In the genomic region with DNA sequence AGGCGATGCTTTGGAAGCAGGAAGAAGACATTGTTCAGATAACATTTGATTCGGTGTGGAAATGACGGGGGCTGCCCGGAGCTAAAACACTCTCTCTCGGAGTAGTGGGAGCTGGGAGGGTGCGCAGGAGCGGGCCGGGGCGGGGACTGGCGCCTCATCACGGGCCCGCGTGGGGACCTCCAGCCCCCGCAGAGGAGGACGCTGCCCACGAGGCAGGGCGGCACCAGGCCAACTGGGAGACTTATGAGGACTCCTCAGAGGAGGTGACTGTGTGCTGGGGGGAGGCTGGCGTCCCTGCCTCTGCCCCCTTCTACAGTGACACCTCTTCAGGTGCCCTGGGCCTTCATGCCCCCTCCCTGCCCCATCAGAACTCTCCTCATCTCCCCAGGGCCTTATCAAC, we compare ENCODE assay signal across 16 cellular contexts. TPM values are rescaled to one million over a fixed set of nuclear protein-coding genes. Genes with fewer than 3 reads are reported as not detected.
DNase-seq lines count a peak whose midpoint lies in the region; ATAC-seq and TF ChIP-seq lines count a peak whose summit lies in the region.
"Had no signal": no experiment of that assay in that cellular context is flagged by ENCODE, and none has a peak within 500 bp of the region (broad histone marks: within the 10 kb centered on the region; RNA-seq: fewer than 3 reads in every experiment).

No MANE protein-coding gene starts in this region.

- TF ChIP-seq EP300 in SK-N-SH (IDR thresholded peaks at IDR 0.05; ENCODE audit: borderline replicate concordance in 1 of 2, low read depth in 1 of 2, low read length in 1 of 2): no peak

- no peaks in the 10 kb centered on the region for H3K9me2 ChIP-seq in SK-N-SH

- peak overlapping the region; percentile 22 for H3K4me3 ChIP-seq in effector memory CD4-positive, alpha-beta T cell (ENCODE audit: insufficient read depth, low read depth, low read length, poor library complexity, severe bottlenecking)
- peak overlapping the region; percentile 35 for H3K4me3 ChIP-seq in lung
- peak overlapping the region; percentile 34 to 40 for H3K4me3 ChIP-seq in testis
- no peak overlapping the region for H3K4me3 ChIP-seq in SK-N-SH (ENCODE audit: low read depth in 2 of 2, low read length in 1 of 2)
- H3K4me3 ChIP-seq: neural progenitor cell had no signal

- peak overlapping the region in 2 of 3 donors; percentile 53 to 59 for H3K4me3 Mint-ChIP-seq in T-cell
- H3K4me3 Mint-ChIP-seq: stimulated activated effector memory CD8-positive, alpha-beta T cell treated with anti-CD3 and anti-CD28 coated beads, Interleukin-12 subunit alpha, Interleukin-12 subunit beta, amount 100 ng/mL, for 72 hours had no signal

- 71 to 75% methylated on average over 18 of the region's 18 CpGs for WGBS in lung, 2 donors
- whole genome bisulfite sequencing in testis, 2 donors: 23 to 53% methylated on average over 10 to 18 of the region's 18 CpGs
- WGBS in SK-N-SH (ENCODE audit: low lambda C conversion rate): 98% methylated on average over 8 of the region's 18 CpGs

- no peaks in the 10 kb centered on the region for H3K36me3 Mint-ChIP-seq in T-cell
- H3K36me3 Mint-ChIP-seq: neural progenitor cell; stimulated activated effector memory CD8-positive, alpha-beta T cell treated with anti-CD3 and anti-CD28 coated beads, Interleukin-12 subunit alpha, Interleukin-12 subunit beta, amount 100 ng/mL, for 72 hours had no signal

- no peaks in the 10 kb centered on the region for H3K4me1 Mint-ChIP-seq in T-cell
- H3K4me1 Mint-ChIP-seq: stimulated activated effector memory CD8-positive, alpha-beta T cell treated with anti-CD3 and anti-CD28 coated beads, Interleukin-12 subunit alpha, Interleukin-12 subunit beta, amount 100 ng/mL, for 72 hours had no signal

- no peak for TF ChIP-seq POLR2A in testis (IDR thresholded peaks at IDR 0.05)

- no peaks in the 10 kb centered on the region for H3K36me3 ChIP-seq in effector memory CD4-positive, alpha-beta T cell (ENCODE audit: control insufficient read depth, insufficient read depth, low read length)
- H3K36me3 ChIP-seq in lung (ENCODE audit: control insufficient read depth in 2 of 2, insufficient read depth in 2 of 2, low read length in 2 of 2) (no peaks in the 10 kb centered on the region), testis (ENCODE audit: low read depth, missing control alignments) (no peaks in the 10 kb centered on the region), SK-N-SH (replicated peaks in 1 of 2; ENCODE audit: control insufficient read depth in 1 of 2, insufficient read depth in 2 of 2, low read length in 1 of 2) (no peaks in the 10 kb centered on the region)
- H3K36me3 ChIP-seq: neural progenitor cell had no signal

- H3K9me3 Mint-ChIP-seq in T-cell: no peaks in the 10 kb centered on the region
- H3K9me3 Mint-ChIP-seq: neural progenitor cell; stimulated activated effector memory CD8-positive, alpha-beta T cell treated with anti-CD3 and anti-CD28 coated beads, Interleukin-12 subunit alpha, Interleukin-12 subunit beta, amount 100 ng/mL, for 72 hours had no signal

- CTCF ChIA-PET in T-cell (lab: Charles Lee) (no interaction called here), SK-N-SH (lab: Yijun Ruan, JAX) (no interaction called here)

- POLR2A ChIA-PET in T-cell (lab: Charles Lee): no interaction called here
- POLR2A ChIA-PET in SK-N-SH (lab: Yijun Ruan, JAX): no interaction called here

- H3K27ac Mint-ChIP-seq in T-cell: no peak overlapping the region
- H3K27ac Mint-ChIP-seq: neural progenitor cell; stimulated activated effector memory CD8-positive, alpha-beta T cell treated with anti-CD3 and anti-CD28 coated beads, Interleukin-12 subunit alpha, Interleukin-12 subunit beta, amount 100 ng/mL, for 72 hours had no signal

- no peaks in the 10 kb centered on the region for H3F3A ChIP-seq in SK-N-SH (replicated peaks; ENCODE audit: insufficient read depth)

- no peak for ATAC-seq in T-cell (replicated peaks in 1 of 4)
- no peak for ATAC-seq in lung (ENCODE audit: insufficient read depth, low FRiP score)
- ATAC-seq: stimulated activated effector memory CD8-positive, alpha-beta T cell treated with anti-CD3 and anti-CD28 coated beads, Interleukin-12 subunit alpha, Interleukin-12 subunit beta, amount 100 ng/mL, for 72 hours had no signal

- intact Hi-C loops in testis (cut with DNase I; ENCODE audit: low total_unique reads): no loop called here

- no peak overlapping the region for H3K27ac ChIP-seq in effector memory CD4-positive, alpha-beta T cell (ENCODE audit: insufficient read depth, low read length, poor library complexity, severe bottlenecking)
- H3K27ac ChIP-seq in lung (ENCODE audit: low read depth in 1 of 2, low read length in 1 of 2): no peak overlapping the region
- H3K27ac ChIP-seq in testis: peak overlapping the region in 1 of 2 donors; percentile 36
- no peak overlapping the region for H3K27ac ChIP-seq in SK-N-SH (ENCODE audit: low read depth in 2 of 2, low read length in 1 of 2)
- H3K27ac ChIP-seq: KMS-11, neural progenitor cell had no signal

- no peak for TF ChIP-seq CTCF in lung (IDR thresholded peaks at IDR 0.05; ENCODE audit: control extremely low read depth, extremely low read depth)
- TF ChIP-seq CTCF in testis (IDR thresholded peaks at IDR 0.05): no peak
- no peak for TF ChIP-seq CTCF in SK-N-SH (IDR thresholded peaks at IDR 0.05)

- H3K4me1 ChIP-seq in effector memory CD4-positive, alpha-beta T cell (ENCODE audit: control insufficient read depth, insufficient read depth, low read length, poor library complexity, severe bottlenecking): no peaks in the 10 kb centered on the region
- H3K4me1 ChIP-seq in lung (ENCODE audit: control insufficient read depth in 2 of 2, insufficient read depth in 2 of 2, low read length in 2 of 2): peaks cover 0 to 10% of the 10 kb centered on the region in 2 donors
- no peaks in the 10 kb centered on the region for H3K4me1 ChIP-seq in testis
- no peaks in the 10 kb centered on the region for H3K4me1 ChIP-seq in SK-N-SH (ENCODE audit: control insufficient read depth in 1 of 2, insufficient read depth in 2 of 2, low read depth in 1 of 2, low read length in 1 of 2)
- H3K4me1 ChIP-seq: neural progenitor cell had no signal

- H3K9me3 ChIP-seq in effector memory CD4-positive, alpha-beta T cell (ENCODE audit: control insufficient read depth, low read length): no peaks in the 10 kb centered on the region
- H3K9me3 ChIP-seq in lung (ENCODE audit: control insufficient read depth in 2 of 2, insufficient read depth in 1 of 2, low read length in 1 of 2) (no peaks in the 10 kb centered on the region), testis (no peaks in the 10 kb centered on the region), SK-N-SH (no peaks in the 10 kb centered on the region)

- H3K27me3 ChIP-seq in effector memory CD4-positive, alpha-beta T cell (replicated peaks; ENCODE audit: control insufficient read depth, insufficient read depth, low read length, poor library complexity, severe bottlenecking): no peaks in the 10 kb centered on the region
- H3K27me3 ChIP-seq in lung (ENCODE audit: control insufficient read depth, insufficient read depth) (no peaks in the 10 kb centered on the region), testis (no peaks in the 10 kb centered on the region), SK-N-SH (ENCODE audit: insufficient read depth) (no peaks in the 10 kb centered on the region)
- H3K27me3 ChIP-seq: neural progenitor cell had no signal

- no peak for TF ChIP-seq RAD21 in SK-N-SH (IDR thresholded peaks at IDR 0.05; ENCODE audit: low read length)

- no peak overlapping the region for H3K9ac ChIP-seq in SK-N-SH
- H3K9ac ChIP-seq: KMS-11, neural progenitor cell had no signal

- H3K27me3 Mint-ChIP-seq in T-cell: peaks cover 3 to 6% of the 10 kb centered on the region in 2 donors

- H3K79me2 ChIP-seq in SK-N-SH (ENCODE audit: insufficient read depth): no peaks in the 10 kb centered on the region

- DNase-seq in T-cell (no peak), lung (ENCODE audit: low spot score) (no peak), testis (no peak), HK-2 (ENCODE audit: unreplicated experiment) (no peak), NOMO-1 treated with DMSO at 0.1 percent for 48 hours (lab: John Stamatoyannopoulos, UW; ENCODE audit: unreplicated experiment) (no peak), nucleus accumbens (lab: John Stamatoyannopoulos, UW) (no peak), SK-N-SH (no peak)
- DNase-seq in effector memory CD4-positive, alpha-beta T cell: no peak
- DNase-seq: activated CD4-positive, alpha-beta T cell treated with anti-CD3 and anti-CD28 coated beads for 1 hour; activated T-cell treated with anti-CD3 and anti-CD28 coated beads, Interleukin-2, amount 50 U/mL, for 48 hours; COR-L47; stimulated activated CD4-positive, alpha-beta T cell treated with anti-CD3 and anti-CD28 coated beads, Interleukin-2, amount 100 ng/mL, for 24 hours had no signal

- no peaks in the 10 kb centered on the region for H4K20me1 ChIP-seq in SK-N-SH (ENCODE audit: insufficient read depth)

- no peak overlapping the region for H3K4me2 ChIP-seq in SK-N-SH
- H3K4me2 ChIP-seq: KMS-11, neural progenitor cell had no signal

- H2AFZ ChIP-seq in SK-N-SH (ENCODE audit: low read depth): no peak overlapping the region
- H2AFZ ChIP-seq: neural progenitor cell had no signal

RNA-seq across cellular contexts. Expression of a gene that starts 15.2 kb away (rescaled TPM):
- not detected for total RNA-seq in T-cell
- total RNA-seq in lung: 1 to 10 TPM; 1.8 to 3.1 TPM
- 1 to 10 TPM in 1 of 2 donors, under 1 TPM in 1; 0.79 to 2.2 TPM for polyA plus RNA-seq in lung
- total RNA-seq in testis: under 1 TPM; 0.19 to 0.24 TPM
- polyA plus RNA-seq in testis (ENCODE audit: insufficient read depth, low read depth, low replicate concordance): 0.73 TPM
- polyA plus RNA-seq in SK-N-SH (2012; rRNA removed): 0.79 and 1.3 TPM in 2 replicates
- 1.2 TPM in 2 replicates for polyA plus RNA-seq in SK-N-SH (2012; cell fraction: cytosol; rRNA removed)
- 0.46 and 1.2 TPM in 2 replicates for polyA plus RNA-seq in SK-N-SH (2012; cell fraction: nucleus; rRNA removed)
- total RNA-seq: OCI-LY7 had no signal

RNA-seq across cellular contexts. Expression of a gene that starts 42.1 kb away (rescaled TPM):
- total RNA-seq in T-cell: under 1 TPM in 3 of 5 donors, not detected in 2; 0.30 to 0.47 (median 0.33) TPM
- 1 to 10 TPM; 2.0 to 3.7 TPM for total RNA-seq in lung
- polyA plus RNA-seq in lung: under 1 TPM in 1 of 2 donors, not detected in 1; 0.73 TPM
- 1 to 10 TPM; 3.5 to 6.0 TPM for total RNA-seq in testis
- 6.3 TPM for polyA plus RNA-seq in testis (ENCODE audit: insufficient read depth, low read depth, low replicate concordance)
- polyA plus RNA-seq in SK-N-SH (2012; rRNA removed): not detected in 2 replicates
- polyA plus RNA-seq in SK-N-SH (2012; cell fraction: cytosol; rRNA removed): not detected in 2 replicates
- polyA plus RNA-seq in SK-N-SH (2012; cell fraction: nucleus; rRNA removed): not detected in 2 replicates
- total RNA-seq: OCI-LY7 had no signal

Comparison
In these comparisons a context has a peak if more than half of its experiments do, and no peak if none do; other contexts are left out.
1. H3K4me3 ChIP-seq: peak in effector memory CD4-positive, alpha-beta T cell (single experiment), lung (single experiment) and testis (2 of 2); none in SK-N-SH (0 of 2).